7 cellular contexts compared by ENCODE assay signal in genomic region chr7:118946283-118946682, GRCh38.
"Had no signal": no experiment of that assay in that cellular context is flagged by ENCODE, and none has a peak within 500 bp of the region (broad histone marks: within the 10 kb centered on the region; RNA-seq: fewer than 3 reads in every experiment).

No MANE protein-coding gene starts in this region.

- FAIRE-seq: HTR-8/SVneo had no signal

- H3K9me3 ChIP-seq: HAP-1 had no signal

- H3K4me3 ChIP-seq: GM23248, HAP-1 had no signal

- DNase-seq: GM23248, H7, Karpas-422, KBM-7 had no signal

- H2AFZ ChIP-seq: GM23248 had no signal

- H3K4me1 ChIP-seq: HAP-1 had no signal

- H3K9ac ChIP-seq: GM23248, KMS-11 had no signal

- H3K36me3 ChIP-seq: HAP-1 had no signal

- H3K27ac ChIP-seq: GM23248, KMS-11 had no signal

- H3K4me2 ChIP-seq: KMS-11 had no signal
